Comparison of ENCODE assay signal across 24 cellular contexts in the genomic region with DNA sequence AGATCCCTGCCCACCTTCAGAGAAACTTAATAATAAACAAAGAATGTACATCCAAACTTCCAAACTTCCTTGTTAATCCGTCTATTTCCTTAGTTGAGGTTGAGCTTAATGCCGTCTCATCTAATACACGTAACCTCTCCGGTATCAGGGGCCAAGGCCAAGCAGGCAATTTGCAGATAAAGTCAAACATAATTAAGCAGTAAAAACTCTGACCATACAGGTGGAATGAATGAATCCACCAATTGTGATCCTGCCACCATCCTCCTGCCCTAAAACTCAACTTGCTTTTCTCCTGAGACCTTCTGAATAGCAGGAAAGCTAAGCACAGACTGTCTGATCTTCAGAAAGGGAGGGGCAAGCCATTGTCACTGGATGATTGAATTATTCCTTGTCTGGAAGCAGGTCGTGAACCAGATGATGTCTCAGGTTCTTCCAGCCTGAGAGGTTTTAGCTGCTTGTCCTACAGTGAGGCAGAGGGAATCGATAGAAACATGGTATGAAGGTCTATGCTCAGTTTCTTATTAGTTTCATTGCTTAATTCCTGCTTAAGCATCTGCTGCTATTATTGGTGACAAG.
"Had no signal": no experiment of that assay in that cellular context is flagged by ENCODE, and none has a peak within 500 bp of the region (broad histone marks: within the 10 kb centered on the region; RNA-seq: fewer than 3 reads in every experiment).

No MANE protein-coding gene starts in this region.

- H3K9me3 Mint-ChIP-seq: type B pancreatic cell had no signal

- H3K27ac ChIP-seq: gastrocnemius medialis, left lung, pancreas, right lobe of liver, stomach, thyroid gland had no signal

- H3K27me3 Mint-ChIP-seq: effector memory CD8-positive, alpha-beta T cell had no signal

- H3K27ac Mint-ChIP-seq: effector memory CD8-positive, alpha-beta T cell; naive thymus-derived CD8-positive, alpha-beta T cell; progenitor cell of endocrine pancreas; stimulated activated effector memory CD8-positive, alpha-beta T cell treated with anti-CD3 and anti-CD28 coated beads, Interleukin-12 subunit alpha, Interleukin-12 subunit beta, amount 100 ng/mL, for 72 hours; type B pancreatic cell had no signal

- H3K4me1 ChIP-seq: gastrocnemius medialis, left lung, pancreas, right lobe of liver, stomach, thyroid gland had no signal

- H3K36me3 ChIP-seq: gastrocnemius medialis, left lung, pancreas, right lobe of liver, stomach, thyroid gland had no signal

- H3K4me1 Mint-ChIP-seq: naive thymus-derived CD8-positive, alpha-beta T cell; stimulated activated effector memory CD8-positive, alpha-beta T cell treated with anti-CD3 and anti-CD28 coated beads, Interleukin-12 subunit alpha, Interleukin-12 subunit beta, amount 100 ng/mL, for 72 hours had no signal

- H3K4me3 ChIP-seq: gastrocnemius medialis, left lung, pancreas, right lobe of liver, smooth muscle cell, stomach, thyroid gland had no signal

- H3K36me3 Mint-ChIP-seq: naive thymus-derived CD8-positive, alpha-beta T cell; stimulated activated effector memory CD8-positive, alpha-beta T cell treated with anti-CD3 and anti-CD28 coated beads, Interleukin-12 subunit alpha, Interleukin-12 subunit beta, amount 100 ng/mL, for 72 hours; type B pancreatic cell had no signal

- H3K9me3 ChIP-seq: gastrocnemius medialis, left lung, pancreas, right lobe of liver, thyroid gland had no signal

- ATAC-seq: effector memory CD8-positive, alpha-beta T cell; gastrocnemius medialis; left lung; naive thymus-derived CD8-positive, alpha-beta T cell; pancreas; right lobe of liver; stimulated activated effector memory CD8-positive, alpha-beta T cell treated with anti-CD3 and anti-CD28 coated beads, Interleukin-12 subunit alpha, Interleukin-12 subunit beta, amount 100 ng/mL, for 72 hours had no signal

- H3K4me2 ChIP-seq: smooth muscle cell had no signal

- H3K4me3 Mint-ChIP-seq: effector memory CD8-positive, alpha-beta T cell; naive thymus-derived CD8-positive, alpha-beta T cell; stimulated activated effector memory CD8-positive, alpha-beta T cell treated with anti-CD3 and anti-CD28 coated beads, Interleukin-12 subunit alpha, Interleukin-12 subunit beta, amount 100 ng/mL, for 72 hours; type B pancreatic cell had no signal

- DNase-seq: cortex of kidney; effector memory CD8-positive, alpha-beta T cell; erythroblast; foreskin fibroblast; gastrocnemius medialis; head of caudate nucleus; kidney; left lung; mesenchymal stem cell; midbrain; naive thymus-derived CD8-positive, alpha-beta T cell; occipital lobe; pancreas; right lobe of liver; stimulated activated CD4-positive, alpha-beta T cell treated with anti-CD3 and anti-CD28 coated beads, Interleukin-12 subunit alpha, Interleukin-12 subunit beta, amount 100 ng/mL, for 4 hours; stimulated activated CD4-positive, alpha-beta T cell treated with anti-CD3 and anti-CD28 coated beads, Interleukin-2, amount 100 ng/mL, for 24 hours; stimulated activated CD4-positive, alpha-beta T cell treated with anti-CD3 and anti-CD28 coated beads, Interleukin-4, amount 100 ng/mL, for 24 hours; stimulated activated naive CD4-positive, alpha-beta T cell treated with Interleukin-2 at 50 U/mL for 16 hours; stomach; thyroid gland had no signal

- H3K27me3 ChIP-seq: gastrocnemius medialis, left lung, stomach, thyroid gland had no signal
